8 cellular contexts compared by ENCODE assay signal in genomic region chr3:25820372-25820771, GRCh38. TPM values are rescaled to one million over a fixed set of nuclear protein-coding genes. Genes with fewer than 3 reads are reported as not detected.
A peak's percentile ranks its signal among the peaks of the same experiment; 100 is the strongest.
DNase-seq lines count a peak whose midpoint lies in the region; ATAC-seq, FAIRE-seq and TF ChIP-seq lines count a peak whose summit lies in the region.

No MANE protein-coding gene starts in this region.

- no peak overlapping the region for H3K4me3 Mint-ChIP-seq in nephron

- peaks cover 0 to 2% of the 10 kb centered on the region in 2 experiments for H3K27me3 ChIP-seq in endothelial cell of umbilical vein (ENCODE audit: control insufficient read depth in 2 of 2, insufficient read depth in 2 of 2, low read length in 2 of 2)

- no peaks in the 10 kb centered on the region for H3K9me3 ChIP-seq in endothelial cell of umbilical vein (replicated peaks; ENCODE audit: control insufficient read depth, insufficient read depth, low read length)

- H3K9me1 ChIP-seq in endothelial cell of umbilical vein (replicated peaks; ENCODE audit: control insufficient read depth, extremely low read depth, insufficient read depth, low read length): no peaks in the 10 kb centered on the region

- H3K4me1 ChIP-seq in endothelial cell of umbilical vein (ENCODE audit: control insufficient read depth, extremely low read depth, insufficient read depth, low read length): peaks cover 3% of the 10 kb centered on the region

- no TSS peak for BruUV-seq in endothelial cell of umbilical vein (replicated peaks; lab: Mats Ljungman, UMichigan)

- no peak for FAIRE-seq in endothelial cell of umbilical vein (lab: Jason Lieb, UNC)
- no peak for FAIRE-seq in frontal cortex (lab: Jason Lieb, UNC)

- dilution Hi-C loops in endothelial cell of umbilical vein (cut with MboI; ENCODE audit: extremely low pct_ligation_motif_present, low sequenced_read_pairs): no loop called here

- H3K27ac Mint-ChIP-seq in nephron: peak overlapping the region; percentile 42 to 59 (median 51)

- ATAC-seq in GM18867 (IDR thresholded peaks at IDR 0.05; ENCODE audit: unreplicated experiment) (peak; percentile 26), HG03565 (IDR thresholded peaks at IDR 0.05; ENCODE audit: unreplicated experiment) (no peak), GM19023 (IDR thresholded peaks at IDR 0.05; ENCODE audit: unreplicated experiment) (no peak)

- POLR2A ChIA-PET in endothelial cell of umbilical vein (lab: Charles Lee): no interaction called here

- CTCF ChIA-PET in endothelial cell of umbilical vein (lab: Charles Lee): interaction anchor here (0.9 to 2.9 kb wide), 3 partner anchors 11 to 37 kb away, joined by 3 to 7 read pairs (median 4); partner anchors contain the start of gene NGLY1

- no peaks in the 10 kb centered on the region for H3K9me3 Mint-ChIP-seq in nephron

- peak overlapping the region; percentile 3 for H2AFZ ChIP-seq in endothelial cell of umbilical vein (ENCODE audit: low read depth, low read length)

- TF ChIP-seq CTCF in endothelial cell of umbilical vein (IDR thresholded peaks at IDR 0.05; ENCODE audit: extremely low read depth in 1 of 2, insufficient read depth in 1 of 2, low read depth in 1 of 2, low read length in 2 of 2) (no peak), nephron (IDR thresholded peaks at IDR 0.05; ENCODE audit: unreplicated experiment in 3 of 3) (no peak)

- no peak for TF ChIP-seq POLR2A in endothelial cell of umbilical vein (IDR thresholded peaks at IDR 0.05; ENCODE audit: low read depth, low read length)

- intact Hi-C loops in endothelial cell of umbilical vein (cut with micrococcal nuclease): no loop called here

- H3K27ac ChIP-seq in endothelial cell of umbilical vein (ENCODE audit: insufficient read depth, low read depth, low read length): no peak overlapping the region

- peaks cover 7% of the 10 kb centered on the region for H3K27me3 Mint-ChIP-seq in nephron (ENCODE audit: low read depth)

- H3K36me3 ChIP-seq in endothelial cell of umbilical vein (ENCODE audit: control insufficient read depth in 2 of 2, extremely low read depth in 1 of 2, insufficient read depth in 2 of 2, low read length in 2 of 2): no peaks in the 10 kb centered on the region

- H3K9ac ChIP-seq in endothelial cell of umbilical vein (replicated peaks; ENCODE audit: extremely low read depth, insufficient read depth, low read length): no peak overlapping the region

- no peak overlapping the region for H3K4me3 ChIP-seq in endothelial cell of umbilical vein (replicated peaks in 1 of 3; ENCODE audit: insufficient read depth in 1 of 3, low read depth in 1 of 3, low read length in 3 of 3)

- DNase-seq in NCI-H1048 (lab: John Stamatoyannopoulos, UW) (peak; percentile 47), endothelial cell of umbilical vein (ENCODE audit: low read depth, low spot score) (peak; percentile 70), mesenteric fat pad (ENCODE audit: low spot score) (no peak), frontal cortex (ENCODE audit: low spot score in 2 of 2) (no peak)

- no peak overlapping the region for H3K4me2 ChIP-seq in endothelial cell of umbilical vein (ENCODE audit: insufficient read depth, low read length)

- no peaks in the 10 kb centered on the region for H3K79me2 ChIP-seq in endothelial cell of umbilical vein (ENCODE audit: control insufficient read depth, insufficient read depth, low read length)

- H3K4me1 Mint-ChIP-seq in nephron: peaks cover 9% of the 10 kb centered on the region

- H3K36me3 Mint-ChIP-seq in nephron (ENCODE audit: low read depth): no peaks in the 10 kb centered on the region

- no peaks in the 10 kb centered on the region for H4K20me1 ChIP-seq in endothelial cell of umbilical vein (replicated peaks; ENCODE audit: control insufficient read depth, extremely low read depth, insufficient read depth, low read length)

TF ChIP-seq in endothelial cell of umbilical vein, 7 proteins besides CTCF, POLR2A, EP300 and RAD21:
- TF ChIP-seq GATA2 (IDR thresholded peaks at IDR 0.05; ENCODE audit: insufficient read depth, insufficient read length, low read depth, low read length) (no peak), MAX (IDR thresholded peaks at IDR 0.05; ENCODE audit: insufficient read depth, insufficient read length) (no peak), MYC (IDR thresholded peaks at IDR 0.05; ENCODE audit: low read depth, low read length) (no peak), FOS (IDR thresholded peaks at IDR 0.05; ENCODE audit: borderline replicate concordance, insufficient read depth, low read length) (no peak), JUN (IDR thresholded peaks at IDR 0.05; ENCODE audit: borderline replicate concordance, insufficient read depth, insufficient read length, low read depth) (peak; percentile 9)

RNA-seq across cellular contexts. Expression of gene OXSM, which starts 30.5 kb away (rescaled TPM):
- total RNA-seq in endothelial cell of umbilical vein (8.0 and 9.0 TPM in 2 replicates), mesenteric fat pad (7.8 TPM), frontal cortex (10.6 TPM)
- polyA plus RNA-seq in endothelial cell of umbilical vein: 8.1 and 8.3 TPM in 2 replicates
- polyA plus RNA-seq in endothelial cell of umbilical vein (2011; cell fraction: cytosol; rRNA removed): 9.1 and 9.5 TPM in 2 replicates
- polyA plus RNA-seq in endothelial cell of umbilical vein (2011; cell fraction: nucleus; rRNA removed): 11.1 and 21.8 TPM in 2 replicates
- 11.1 and 13.1 TPM in 2 replicates for polyA plus RNA-seq in endothelial cell of umbilical vein (2012)
- polyA minus RNA-seq in endothelial cell of umbilical vein: 3.1 and 12.8 TPM in 2 replicates
- polyA minus RNA-seq in endothelial cell of umbilical vein (2011; cell fraction: cytosol; rRNA and poly(A)+ RNA removed): 5.0 TPM
- 5.2 and 6.3 TPM in 2 replicates for polyA minus RNA-seq in endothelial cell of umbilical vein (2011; cell fraction: nucleus; rRNA and poly(A)+ RNA removed)

RNA-seq across cellular contexts. Expression of gene NGLY1, which starts 37.1 kb away (rescaled TPM):
- 29.6 and 31.5 TPM in 2 replicates for total RNA-seq in endothelial cell of umbilical vein
- polyA plus RNA-seq in endothelial cell of umbilical vein: 3.5 and 5.3 TPM in 2 replicates
- 7.6 and 8.3 TPM in 2 replicates for polyA plus RNA-seq in endothelial cell of umbilical vein (2011; cell fraction: cytosol; rRNA removed)
- 17.7 and 21.1 TPM in 2 replicates for polyA plus RNA-seq in endothelial cell of umbilical vein (2011; cell fraction: nucleus; rRNA removed)
- polyA plus RNA-seq in endothelial cell of umbilical vein (2012): 20.1 and 25.0 TPM in 2 replicates
- polyA minus RNA-seq in endothelial cell of umbilical vein: 12.3 and 13.9 TPM in 2 replicates
- polyA minus RNA-seq in endothelial cell of umbilical vein (2011; cell fraction: cytosol; rRNA and poly(A)+ RNA removed): 9.7 TPM
- 37.9 and 55.0 TPM in 2 replicates for polyA minus RNA-seq in endothelial cell of umbilical vein (2011; cell fraction: nucleus; rRNA and poly(A)+ RNA removed)
- 35.2 TPM for total RNA-seq in mesenteric fat pad
- total RNA-seq in frontal cortex: 32.6 TPM

Comparison
In these comparisons a context has a peak if more than half of its experiments do, and no peak if none do; other contexts are left out.
1. DNase-seq: peak in NCI-H1048 (single experiment) and endothelial cell of umbilical vein (single experiment); none in mesenteric fat pad (single experiment) and frontal cortex (0 of 2).